8 cellular contexts compared by ENCODE assay signal in the genomic region with DNA sequence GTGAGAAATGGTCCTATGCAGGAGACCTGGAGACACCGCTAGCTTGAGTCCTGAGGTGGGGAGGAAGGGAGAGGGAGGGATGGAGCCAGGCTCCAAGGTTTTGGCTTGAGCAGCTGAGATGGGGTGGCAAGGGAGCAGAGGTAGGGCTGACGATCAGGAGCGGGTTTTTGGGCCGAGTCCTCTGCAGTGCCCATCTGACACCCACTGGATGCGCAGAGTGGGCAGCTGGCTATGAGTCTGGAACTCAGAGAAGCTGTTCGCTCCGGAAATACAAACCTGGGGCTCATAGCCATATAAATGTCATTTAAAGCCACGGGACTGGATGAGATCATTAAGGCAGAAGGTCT. TPM values are rescaled to one million over a fixed set of nuclear protein-coding genes. Genes with fewer than 3 reads are reported as not detected.
A peak's percentile ranks its signal among the peaks of the same experiment; 100 is the strongest.
DNase-seq lines count a peak whose midpoint lies in the region; ATAC-seq, FAIRE-seq and TF ChIP-seq lines count a peak whose summit lies in the region.

No MANE protein-coding gene starts in this region.

- H3K4me1 ChIP-seq in astrocyte (ENCODE audit: insufficient read depth, low read length), result peaks cover 38% of the 10 kb centered on the region
- H3K4me1 ChIP-seq in HepG2 (ENCODE audit: insufficient read depth, low read length), result peaks cover 55% of the 10 kb centered on the region
- H3K4me1 ChIP-seq in tibial artery, result peaks cover 8 to 37% (median 30%) of the 10 kb centered on the region in 4 donors

- POLR2A ChIA-PET in HepG2 (lab: Yijun Ruan, JAX), result interaction anchor here (0.9 to 3.3 kb wide), 14 partner anchors 9 to 90 kb away, joined by 3 to 26 read pairs (median 4); a partner anchor contains a TSS

- TF ChIP-seq EP300 in HepG2 (IDR thresholded peaks at IDR 0.05; ENCODE audit: low read depth in 2 of 2, low read length in 2 of 2) (no peak), HepG2 (CRISPR knock-in tag; IDR thresholded peaks at IDR 0.05; ENCODE audit: borderline replicate concordance) (no peak)

- peaks cover 52% of the 10 kb centered on the region for H3K4me1 Mint-ChIP-seq in activated CD8-positive, alpha-beta memory T cell treated with anti-CD3 and anti-CD28 coated beads, Interleukin-2, amount 10 ng/mL, durations not matched to agents 7 days and 5 days
- H3K4me1 Mint-ChIP-seq in astrocyte (ENCODE audit: low read depth, unreplicated experiment), result peaks cover 19% of the 10 kb centered on the region

- H3K4me2 ChIP-seq in astrocyte (ENCODE audit: low read length) (peak overlapping the region; percentile 88), HepG2 (ENCODE audit: low read depth, low read length) (peak overlapping the region; percentile 93)

- peak overlapping the region; percentile 79 for H3K4me3 Mint-ChIP-seq in activated CD8-positive, alpha-beta memory T cell treated with anti-CD3 and anti-CD28 coated beads, Interleukin-2, amount 10 ng/mL, durations not matched to agents 7 days and 5 days
- peak overlapping the region; percentile 82 for H3K4me3 Mint-ChIP-seq in astrocyte (ENCODE audit: unreplicated experiment)

- BruUV-seq in HepG2 (replicated peaks; lab: Mats Ljungman, UMichigan), result TSS peak; percentile 77

- CTCF ChIA-PET in activated CD8-positive, alpha-beta memory T cell treated with anti-CD3 and anti-CD28 coated beads, Interleukin-2, amount 10 ng/mL, durations not matched to agents 7 days and 5 days (lab: Charles Lee), result interaction anchor here (0.7 to 1.4 kb wide), 10 partner anchors 10 to 370 kb away, joined by 3 to 6 read pairs (median 3); a partner anchor contains a TSS
- CTCF ChIA-PET in HepG2 (lab: Yijun Ruan, JAX; ENCODE audit: low intra/inter-chr PET ratio, low total read pairs), result no interaction called here

- H3K27me3 Mint-ChIP-seq in activated CD8-positive, alpha-beta memory T cell treated with anti-CD3 and anti-CD28 coated beads, Interleukin-2, amount 10 ng/mL, durations not matched to agents 7 days and 5 days, result no peaks in the 10 kb centered on the region
- no peaks in the 10 kb centered on the region for H3K27me3 Mint-ChIP-seq in astrocyte (ENCODE audit: low read depth, unreplicated experiment)

- no peaks in the 10 kb centered on the region for H3K27me3 ChIP-seq in astrocyte (ENCODE audit: insufficient read depth, low read length)
- H3K27me3 ChIP-seq in HepG2 (ENCODE audit: control insufficient read depth in 1 of 2, insufficient read depth in 2 of 2, low read length in 2 of 2), result no peaks in the 10 kb centered on the region
- no peaks in the 10 kb centered on the region for H3K27me3 ChIP-seq in tibial artery

- H3K9me3 ChIP-seq in astrocyte (ENCODE audit: insufficient read depth, low read depth, low read length) (no peaks in the 10 kb centered on the region), HepG2 (ENCODE audit: low read length) (no peaks in the 10 kb centered on the region), tibial artery (no peaks in the 10 kb centered on the region)

- H2AFZ ChIP-seq in astrocyte (ENCODE audit: low read depth, low read length) (peak overlapping the region; percentile 89), HepG2 (ENCODE audit: low read length) (peak overlapping the region; percentile 44)

- H3K27ac Mint-ChIP-seq in activated CD8-positive, alpha-beta memory T cell treated with anti-CD3 and anti-CD28 coated beads, Interleukin-2, amount 10 ng/mL, durations not matched to agents 7 days and 5 days, result peak overlapping the region; percentile 97
- H3K27ac Mint-ChIP-seq in astrocyte (ENCODE audit: unreplicated experiment), result peak overlapping the region; percentile 95

- 54% methylated on average over 1 of the region's 8 CpGs for WGBS in HepG2 (ENCODE audit: low lambda C conversion rate)

- in situ Hi-C loops in HepG2 (cut with HindIII; ENCODE audit: extremely low pct_ligation_motif_present, low pct_unique_long_range_greater_than_20kb), result loop anchor here (10.0 kb wide), 1 partner anchor 87 kb away; a partner anchor contains a TSS

- peak overlapping the region; percentile 53 for H3K4me3 ChIP-seq in astrocyte (ENCODE audit: insufficient read depth, low read depth, low read length)
- H3K4me3 ChIP-seq in HepG2 (replicated peaks in 1 of 3; ENCODE audit: insufficient read depth in 1 of 3, low read depth in 2 of 3, low read length in 3 of 3), result peak overlapping the region; percentile 34 to 69 (median 51)
- peak overlapping the region; percentile 66 to 96 for H3K4me3 ChIP-seq in tibial artery

- no peak for TF ChIP-seq RAD21 in HepG2 (CRISPR knock-in tag; IDR thresholded peaks at IDR 0.05)

- intact Hi-C loops in HepG2 (cut with micrococcal nuclease; ENCODE audit: unreplicated experiment) (loop anchor here (2.0 to 5.0 kb wide), 2 partner anchors 15 to 89 kb away; a partner anchor contains a TSS), tibial artery (cut with DNase I; ENCODE audit: low total_unique reads) (loop anchor here (5.0 to 10.0 kb wide), 2 partner anchors 46 to 113 kb away; a partner anchor contains a TSS)

- TF ChIP-seq POLR2A in HepG2 (IDR thresholded peaks at IDR 0.05; ENCODE audit: insufficient read depth in 1 of 2, low read depth in 2 of 2, low read length in 2 of 2), result no peak

- no peaks in the 10 kb centered on the region for H3K36me3 ChIP-seq in astrocyte (ENCODE audit: insufficient read depth, low read length)
- peaks cover 0 to 5% of the 10 kb centered on the region in 2 experiments; a peak in 2 of 5 replicates for H3K36me3 ChIP-seq in HepG2 (replicated peaks in 1 of 2; ENCODE audit: control insufficient read depth in 1 of 2, insufficient read depth in 2 of 2, low read length in 2 of 2)
- H3K36me3 ChIP-seq in tibial artery, result no peaks in the 10 kb centered on the region

- FAIRE-seq in astrocyte (lab: Jason Lieb, UNC), result no peak
- FAIRE-seq in HepG2 (lab: Jason Lieb, UNC), result no peak

- H4K20me1 ChIP-seq in astrocyte (ENCODE audit: insufficient read depth, low read length) (peaks cover 36% of the 10 kb centered on the region), HepG2 (ENCODE audit: insufficient read depth, low read length) (peaks cover 36% of the 10 kb centered on the region; the same call in 1 of the 2 replicates)

- no peak for DNase-seq in activated CD8-positive, alpha-beta memory T cell treated with anti-CD3 and anti-CD28 coated beads, Interleukin-2, amount 10 ng/mL, durations not matched to agents 7 days and 5 days
- no peak for DNase-seq in activated CD8-positive, alpha-beta memory T cell treated with anti-CD3 and anti-CD28 coated beads for 24 hours
- DNase-seq in astrocyte (ENCODE audit: low read depth) (no peak), HepG2 (ENCODE audit: low spot score) (no peak), tibial artery (peak in 1 of 2 donors; percentile 84)

- H3K79me2 ChIP-seq in astrocyte (ENCODE audit: insufficient read depth, low read length), result peaks cover 40% of the 10 kb centered on the region
- peaks cover 39% of the 10 kb centered on the region for H3K79me2 ChIP-seq in HepG2 (ENCODE audit: insufficient read depth, low read length)

- peak overlapping the region; percentile 71 for H3K9ac ChIP-seq in astrocyte (ENCODE audit: low read length)
- H3K9ac ChIP-seq in HepG2 (ENCODE audit: insufficient read depth, low read depth, low read length), result peak overlapping the region; percentile 42

- H3K9me3 Mint-ChIP-seq in activated CD8-positive, alpha-beta memory T cell treated with anti-CD3 and anti-CD28 coated beads, Interleukin-2, amount 10 ng/mL, durations not matched to agents 7 days and 5 days (ENCODE audit: low read depth), result no peaks in the 10 kb centered on the region
- peaks cover 2% of the 10 kb centered on the region for H3K9me3 Mint-ChIP-seq in astrocyte (ENCODE audit: unreplicated experiment)

- TF ChIP-seq CTCF in astrocyte (IDR thresholded peaks at IDR 0.05; ENCODE audit: insufficient read depth, low read depth, low read length) (no peak), HepG2 (CRISPR knock-in tag; IDR thresholded peaks at IDR 0.05) (no peak), tibial artery (IDR thresholded peaks at IDR 0.05) (no peak)

- no peaks in the 10 kb centered on the region for H3K36me3 Mint-ChIP-seq in activated CD8-positive, alpha-beta memory T cell treated with anti-CD3 and anti-CD28 coated beads, Interleukin-2, amount 10 ng/mL, durations not matched to agents 7 days and 5 days
- H3K36me3 Mint-ChIP-seq in astrocyte (ENCODE audit: low read depth, unreplicated experiment), result peaks cover 10% of the 10 kb centered on the region

- peak overlapping the region; percentile 56 for H3K27ac ChIP-seq in astrocyte (ENCODE audit: low read depth, low read length)
- H3K27ac ChIP-seq in HepG2 (ENCODE audit: extremely low read length, insufficient read depth, low read length), result peak overlapping the region; percentile 90
- H3K27ac ChIP-seq in tibial artery, result peak overlapping the region; percentile 96 to 100

- no peak for ATAC-seq in activated CD8-positive, alpha-beta memory T cell treated with anti-CD3 and anti-CD28 coated beads, Interleukin-2, amount 10 ng/mL, durations not matched to agents 7 days and 5 days
- ATAC-seq in HepG2 (no peak), GM21619 (IDR thresholded peaks at IDR 0.05; ENCODE audit: unreplicated experiment) (no peak), GM18517 (IDR thresholded peaks at IDR 0.05; ENCODE audit: unreplicated experiment) (no peak), GM19035 (IDR thresholded peaks at IDR 0.05; ENCODE audit: unreplicated experiment) (no peak)

RNA-seq across cellular contexts. Expression of a gene that starts 0.5 kb away (rescaled TPM):
- total RNA-seq in activated CD8-positive, alpha-beta memory T cell treated with anti-CD3 and anti-CD28 coated beads, Interleukin-2, amount 10 ng/mL, durations not matched to agents 7 days and 5 days, result 1 to 10 TPM; 6.6 to 7.8 TPM
- total RNA-seq in astrocyte (12.0 and 18.2 TPM in 2 replicates), HepG2 (2016; rRNA removed; fragmentation: Illumina TruSeq; extraction: Trizol) (3.1 and 5.4 TPM in 2 replicates)
- 1.1 and 1.3 TPM in 2 replicates for total RNA-seq in HepG2 (2016; cell fraction: cytosol; rRNA removed; fragmentation: Illumina TruSeq; extraction: Trizol; ENCODE audit: low read depth)
- total RNA-seq in HepG2 (2016; cell fraction: insoluble cytoplasmic fraction; rRNA removed; fragmentation: Illumina TruSeq; extraction: Trizol), result 3.7 and 5.5 TPM in 2 replicates
- total RNA-seq in HepG2 (2016; cell fraction: membrane; rRNA removed; fragmentation: Illumina TruSeq; extraction: Trizol), result 2.3 and 2.5 TPM in 2 replicates
- 4.4 and 6.4 TPM in 2 replicates for total RNA-seq in HepG2 (2016; cell fraction: nucleus; rRNA removed; fragmentation: Illumina TruSeq; extraction: Trizol)
- 14.3 and 17.1 TPM in 2 replicates for polyA plus RNA-seq in HepG2 (2011; rRNA removed)
- 15.6 and 18.3 TPM in 2 replicates for polyA plus RNA-seq in HepG2 (2011; cell fraction: cytosol; rRNA removed)
- 15.7 and 16.6 TPM in 2 replicates for polyA plus RNA-seq in HepG2 (2011; cell fraction: nucleus; rRNA removed)
- 12.4 and 26.2 TPM in 2 replicates for polyA plus RNA-seq in HepG2 (2012)
- polyA plus RNA-seq in HepG2 (2016; cell fraction: cytosol; fragmentation: Illumina TruSeq; extraction: Trizol; ENCODE audit: low read depth), result 0.70 and 0.71 TPM in 2 replicates
- polyA plus RNA-seq in HepG2 (2016; cell fraction: insoluble cytoplasmic fraction; fragmentation: Illumina TruSeq; extraction: Trizol; ENCODE audit: low read depth), result 3.5 and 3.7 TPM in 2 replicates
- 1.2 and 1.9 TPM in 2 replicates for polyA plus RNA-seq in HepG2 (2016; cell fraction: membrane; fragmentation: Illumina TruSeq; extraction: Trizol; ENCODE audit: low read depth)
- polyA plus RNA-seq in HepG2 (2016; cell fraction: nucleus; fragmentation: Illumina TruSeq; extraction: Trizol; ENCODE audit: insufficient read depth, low read depth), result 7.1 and 7.9 TPM in 2 replicates
- polyA minus RNA-seq in HepG2 (2011; rRNA and poly(A)+ RNA removed; ENCODE audit: low replicate concordance), result 2.5 and 12.3 TPM in 2 replicates
- polyA minus RNA-seq in HepG2 (2011; cell fraction: cytosol; rRNA and poly(A)+ RNA removed), result 11.3 and 12.8 TPM in 2 replicates
- 7.3 and 8.1 TPM in 2 replicates for polyA minus RNA-seq in HepG2 (2011; cell fraction: nucleus; rRNA and poly(A)+ RNA removed)

RNA-seq across cellular contexts. Expression of a gene that starts 19.7 kb away (rescaled TPM):
- total RNA-seq in activated CD8-positive, alpha-beta memory T cell treated with anti-CD3 and anti-CD28 coated beads, Interleukin-2, amount 10 ng/mL, durations not matched to agents 7 days and 5 days, result 10 to 100 TPM; 41.1 to 71.4 TPM
- 9.7 and 10.0 TPM in 2 replicates for total RNA-seq in astrocyte
- total RNA-seq in HepG2 (2016; rRNA removed; fragmentation: Illumina TruSeq; extraction: Trizol), result 1.8 and 4.8 TPM in 2 replicates
- total RNA-seq in HepG2 (2016; cell fraction: cytosol; rRNA removed; fragmentation: Illumina TruSeq; extraction: Trizol; ENCODE audit: low read depth), result 0.61 and 0.71 TPM in 2 replicates
- 1.9 and 5.2 TPM in 2 replicates for total RNA-seq in HepG2 (2016; cell fraction: insoluble cytoplasmic fraction; rRNA removed; fragmentation: Illumina TruSeq; extraction: Trizol)
- 1.3 TPM in 2 replicates for total RNA-seq in HepG2 (2016; cell fraction: membrane; rRNA removed; fragmentation: Illumina TruSeq; extraction: Trizol)
- total RNA-seq in HepG2 (2016; cell fraction: nucleus; rRNA removed; fragmentation: Illumina TruSeq; extraction: Trizol), result 8.4 and 11.2 TPM in 2 replicates
- 11.5 and 12.3 TPM in 2 replicates for polyA plus RNA-seq in HepG2 (2011; rRNA removed)
- polyA plus RNA-seq in HepG2 (2011; cell fraction: cytosol; rRNA removed), result 2.7 and 3.9 TPM in 2 replicates
- 73.3 and 101 TPM in 2 replicates for polyA plus RNA-seq in HepG2 (2011; cell fraction: nucleus; rRNA removed)
- polyA plus RNA-seq in HepG2 (2012), result 6.5 and 7.3 TPM in 2 replicates
- polyA plus RNA-seq in HepG2 (2016; cell fraction: cytosol; fragmentation: Illumina TruSeq; extraction: Trizol; ENCODE audit: low read depth), result 0.44 and 0.53 TPM in 2 replicates
- 0.96 and 1.7 TPM in 2 replicates for polyA plus RNA-seq in HepG2 (2016; cell fraction: insoluble cytoplasmic fraction; fragmentation: Illumina TruSeq; extraction: Trizol; ENCODE audit: low read depth)
- 0.88 and 1.6 TPM in 2 replicates for polyA plus RNA-seq in HepG2 (2016; cell fraction: membrane; fragmentation: Illumina TruSeq; extraction: Trizol; ENCODE audit: low read depth)
- polyA plus RNA-seq in HepG2 (2016; cell fraction: nucleus; fragmentation: Illumina TruSeq; extraction: Trizol; ENCODE audit: insufficient read depth, low read depth), result 22.2 and 23.2 TPM in 2 replicates
- 27.4 and 36.9 TPM in 2 replicates for polyA minus RNA-seq in HepG2 (2011; rRNA and poly(A)+ RNA removed; ENCODE audit: low replicate concordance)
- 2.6 and 3.8 TPM in 2 replicates for polyA minus RNA-seq in HepG2 (2011; cell fraction: cytosol; rRNA and poly(A)+ RNA removed)
- polyA minus RNA-seq in HepG2 (2011; cell fraction: nucleus; rRNA and poly(A)+ RNA removed), result 21.3 and 31.8 TPM in 2 replicates
